Comparison of ENCODE assay signal across 29 cellular contexts in genomic region chr10:120783098-120783497, GRCh38.
A peak's percentile ranks its signal among the peaks of the same experiment; 100 is the strongest.
DNase-seq lines count a peak whose midpoint lies in the region; TF ChIP-seq lines count a peak whose summit lies in the region.
"Had no signal": no experiment of that assay in that cellular context is flagged by ENCODE, and none has a peak within 500 bp of the region (broad histone marks: within the 10 kb centered on the region; RNA-seq: fewer than 3 reads in every experiment).

No MANE protein-coding gene starts in this region.

- no peak overlapping the region for H4K12ac ChIP-seq in trophoblast cell (ENCODE audit: low read depth, low read length)

- no peak overlapping the region for H2BK5ac ChIP-seq in trophoblast cell (ENCODE audit: low read depth, low read length, poor library complexity)

- intact Hi-C loops in Calu3 (cut with micrococcal nuclease; ENCODE audit: unreplicated experiment) (no loop called here), stomach (cut with DNase I; ENCODE audit: low total_unique reads) (no loop called here)

- CTCF ChIA-PET in HEK293 (lab: Yijun Ruan, JAX), result no interaction called here
- CTCF ChIA-PET in Calu3 (lab: Charles Lee), result no interaction called here

- no peak overlapping the region for H2BK12ac ChIP-seq in trophoblast cell (ENCODE audit: low read length)

- H3K14ac ChIP-seq in trophoblast cell (ENCODE audit: low read length), result no peak overlapping the region

- no peak overlapping the region for H4K8ac ChIP-seq in trophoblast cell (ENCODE audit: low read depth, low read length)

- TF ChIP-seq POLR2A in stomach (IDR thresholded peaks at IDR 0.05), result no peak

- TF ChIP-seq EP300 in stomach (IDR thresholded peaks at IDR 0.05), result no peak

- H2AFZ ChIP-seq in trophoblast cell (ENCODE audit: insufficient read depth, low read length, poor library complexity), result no peak overlapping the region

- no peaks in the 10 kb centered on the region for H3K36me3 Mint-ChIP-seq in Calu3 (ENCODE audit: insufficient read depth, unreplicated experiment)
- H3K36me3 Mint-ChIP-seq: CD4-positive, alpha-beta memory T cell; CD4-positive, CD25-positive, alpha-beta regulatory T cell; CD8-positive, alpha-beta memory T cell; CD8-positive, alpha-beta T cell had no signal

- H3K23ac ChIP-seq in trophoblast cell (ENCODE audit: low read length), result no peak overlapping the region

- no peak overlapping the region for H3K18ac ChIP-seq in trophoblast cell (ENCODE audit: low read length)

- TF ChIP-seq CTCF in HEK293 (tag by site-specific recombination; IDR thresholded peaks at IDR 0.05) (no peak), Calu3 (IDR thresholded peaks at IDR 0.05; ENCODE audit: unreplicated experiment) (no peak), stomach (IDR thresholded peaks at IDR 0.05) (no peak)

- H3K4me1 ChIP-seq in HEK293 (ENCODE audit: control insufficient read depth, insufficient read depth, low read length), result no peaks in the 10 kb centered on the region
- no peaks in the 10 kb centered on the region for H3K4me1 ChIP-seq in trophoblast cell (ENCODE audit: control insufficient read depth in 1 of 2, insufficient read depth in 2 of 2, low read length in 2 of 2)
- H3K4me1 ChIP-seq in stomach, result no peaks in the 10 kb centered on the region
- H3K4me1 ChIP-seq: A549, BE2C, BLaER1, Caco-2 had no signal

- H3K27ac Mint-ChIP-seq in Calu3 (ENCODE audit: unreplicated experiment), result no peak overlapping the region
- H3K27ac Mint-ChIP-seq: B cell; CD4-positive, alpha-beta memory T cell; CD4-positive, alpha-beta T cell; CD4-positive, CD25-positive, alpha-beta regulatory T cell; CD8-positive, alpha-beta memory T cell; CD8-positive, alpha-beta T cell had no signal

- no peak overlapping the region for H2BK120ac ChIP-seq in trophoblast cell (ENCODE audit: insufficient read depth, low read length, poor library complexity)

- H3K27me3 Mint-ChIP-seq in Calu3 (ENCODE audit: unreplicated experiment), result peaks cover 35% of the 10 kb centered on the region
- H3K27me3 Mint-ChIP-seq: CD4-positive, alpha-beta memory T cell; CD4-positive, alpha-beta T cell; CD4-positive, CD25-positive, alpha-beta regulatory T cell had no signal

- H4K91ac ChIP-seq in trophoblast cell (ENCODE audit: low read depth, low read length), result no peak overlapping the region

- H3K36me3 ChIP-seq in HEK293 (ENCODE audit: control insufficient read depth in 2 of 2, insufficient read depth in 1 of 2, low read length in 2 of 2) (no peaks in the 10 kb centered on the region), trophoblast cell (ENCODE audit: control insufficient read depth in 1 of 2, insufficient read depth in 2 of 2, low read length in 2 of 2) (no peaks in the 10 kb centered on the region), stomach (no peaks in the 10 kb centered on the region)
- H3K36me3 ChIP-seq: BE2C; BLaER1; BLaER1 treated with 17β-estradiol and CSF1 and Interleukin-3, amounts not matched to agents 10 nM and 100 nM had no signal

- no peaks in the 10 kb centered on the region for H3K4me1 Mint-ChIP-seq in Calu3 (ENCODE audit: low read depth, unreplicated experiment)
- H3K4me1 Mint-ChIP-seq: B cell; CD4-positive, alpha-beta memory T cell; CD4-positive, CD25-positive, alpha-beta regulatory T cell; CD8-positive, alpha-beta memory T cell had no signal

- no peaks in the 10 kb centered on the region for H3K9me3 Mint-ChIP-seq in Calu3 (ENCODE audit: low read depth, unreplicated experiment)
- H3K9me3 Mint-ChIP-seq: CD4-positive, alpha-beta T cell; CD8-positive, alpha-beta memory T cell; CD8-positive, alpha-beta T cell had no signal

- no peaks in the 10 kb centered on the region for H3K9me3 ChIP-seq in HEK293 (ENCODE audit: control insufficient read depth, insufficient read depth, low read depth, low read length)
- peaks cover 2% of the 10 kb centered on the region for H3K9me3 ChIP-seq in trophoblast cell (ENCODE audit: insufficient read depth, low read depth, low read length)
- H3K9me3 ChIP-seq in stomach, result no peaks in the 10 kb centered on the region
- H3K9me3 ChIP-seq: A549; BE2C; BLaER1; BLaER1 treated with 17β-estradiol and CSF1 and Interleukin-3, amounts not matched to agents 10 nM and 100 nM; Caco-2 had no signal

- H3K79me2 ChIP-seq in trophoblast cell (ENCODE audit: control insufficient read depth, insufficient read depth, low read length, poor library complexity), result no peaks in the 10 kb centered on the region

- no peak overlapping the region for H3K4me2 ChIP-seq in trophoblast cell (ENCODE audit: low read length)
- H3K4me2 ChIP-seq: A549, BLaER1 had no signal

- H2AK5ac ChIP-seq in trophoblast cell (ENCODE audit: low read length), result no peak overlapping the region

- H3K79me1 ChIP-seq in trophoblast cell (ENCODE audit: low read length), result no peaks in the 10 kb centered on the region

- H3K4me3 Mint-ChIP-seq in Calu3 (ENCODE audit: low read depth, unreplicated experiment), result no peak overlapping the region
- H3K4me3 Mint-ChIP-seq: B cell; CD14-positive monocyte; CD4-positive, alpha-beta memory T cell; CD4-positive, alpha-beta T cell; CD4-positive, CD25-positive, alpha-beta regulatory T cell; CD8-positive, alpha-beta memory T cell; CD8-positive, alpha-beta T cell had no signal

- H3K9ac ChIP-seq in trophoblast cell (ENCODE audit: low read length), result no peak overlapping the region
- H3K9ac ChIP-seq: BLaER1; BLaER1 treated with 17β-estradiol and CSF1 and Interleukin-3, amounts not matched to agents 10 nM and 100 nM had no signal

- H3K4me3 ChIP-seq in HEK293 (ENCODE audit: low read depth, low read length) (no peak overlapping the region), trophoblast cell (ENCODE audit: low read depth, low read length) (peak overlapping the region; percentile 52), stomach (no peak overlapping the region)
- H3K4me3 ChIP-seq: A549; BLaER1; BLaER1 treated with 17β-estradiol and CSF1 and Interleukin-3, amounts not matched to agents 10 nM and 100 nM had no signal

- no TSS peak for BruUV-seq in Calu3 (replicated peaks; lab: Mats Ljungman, UMichigan)

- H3K27me3 ChIP-seq in trophoblast cell (ENCODE audit: insufficient read depth, low read length), result no peaks in the 10 kb centered on the region
- H3K27me3 ChIP-seq in stomach, result peaks cover 0 to 12% (median 0%) of the 10 kb centered on the region in 3 donors
- H3K27me3 ChIP-seq: BE2C; BLaER1; BLaER1 treated with 17β-estradiol and CSF1 and Interleukin-3, amounts not matched to agents 10 nM and 100 nM had no signal

- POLR2A ChIA-PET in HEK293 (lab: Yijun Ruan, JAX), result no interaction called here

- no peak overlapping the region for H3K4ac ChIP-seq in trophoblast cell (ENCODE audit: low read depth, low read length)

- no peak overlapping the region for H3K27ac ChIP-seq in HEK293 (ENCODE audit: extremely low read depth, low read depth, low read length)
- no peak overlapping the region for H3K27ac ChIP-seq in trophoblast cell (ENCODE audit: low read depth, low read length)
- no peak overlapping the region for H3K27ac ChIP-seq in stomach
- H3K27ac ChIP-seq: 22Rv1; A549; BLaER1; BLaER1 treated with 17β-estradiol and CSF1 and Interleukin-3, amounts not matched to agents 10 nM and 100 nM; C4-2B had no signal

- DNase-seq in islet precursor cell, result peak; percentile 21
- DNase-seq in trophoblast cell, result no peak
- no peak for DNase-seq in KG1 (lab: John Stamatoyannopoulos, UW)
- DNase-seq in Calu3, result no peak
- DNase-seq in stomach, result no peak
- DNase-seq: 8988T; AML-193; BE2C; Caco-2; CD4-positive, alpha-beta memory T cell; CD4-positive, alpha-beta T cell; CD4-positive, CD25-positive, alpha-beta regulatory T cell; CD8-positive, alpha-beta memory T cell; CD8-positive, alpha-beta T cell; COR-L47; DMS 273 treated with DMSO at 0.1 percent for 48 hours; DMS153; DMS53; DMS79 treated with DMSO at 0.1 percent for 48 hours; DND-41; EL had no signal

- no CpG with 5 or more reads among the region's 5 CpGs for WGBS in trophoblast cell (ENCODE audit: extremely low coverage, insufficient coverage, insufficient read length)
- 68 to 87% (median 79%) methylated on average over 5 of the region's 5 CpGs for WGBS in stomach, 5 donors

TF ChIP-seq in HEK293, 187 proteins besides CTCF, POLR2A, EP300 and RAD21:
- TF ChIP-seq, protein P1, sequence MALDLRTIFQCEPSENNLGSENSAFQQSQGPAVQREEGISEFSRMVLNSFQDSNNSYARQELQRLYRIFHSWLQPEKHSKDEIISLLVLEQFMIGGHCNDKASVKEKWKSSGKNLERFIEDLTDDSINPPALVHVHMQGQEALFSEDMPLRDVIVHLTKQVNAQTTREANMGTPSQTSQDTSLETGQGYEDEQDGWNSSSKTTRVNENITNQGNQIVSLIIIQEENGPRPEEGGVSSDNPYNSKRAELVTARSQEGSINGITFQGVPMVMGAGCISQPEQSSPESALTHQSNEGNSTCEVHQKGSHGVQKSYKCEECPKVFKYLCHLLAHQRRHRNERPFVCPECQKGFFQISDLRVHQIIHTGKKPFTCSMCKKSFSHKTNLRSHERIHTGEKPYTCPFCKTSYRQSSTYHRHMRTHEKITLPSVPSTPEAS (tag by site-specific recombination; IDR thresholded peaks at IDR 0.05), result peak; percentile 97
- TF ChIP-seq YY2 (tag by site-specific recombination; IDR thresholded peaks at IDR 0.05), result no peak
- TF ChIP-seq ZNF501 (tag by site-specific recombination; IDR thresholded peaks at IDR 0.05), result no peak
